ENCODE assay signal across 8 cellular contexts in genomic region chr2:149038442-149039212, GRCh38. TPM values are rescaled to one million over a fixed set of nuclear protein-coding genes. Genes with fewer than 3 reads are reported as not detected.
DNase-seq lines count a peak whose midpoint lies in the region; ATAC-seq lines count a peak whose summit lies in the region.

Gene LYPD6B, plus strand, starts transcription at chr2:149038699. Its CDS starts 92,250 bp downstream, at chr2:149130949.

- no peak within 1 kb of the TSS for H3K27ac Mint-ChIP-seq in activated naive CD4-positive, alpha-beta T cell treated with anti-CD3 and anti-CD28 coated beads, Interleukin-2, amount 50 U/mL, for 72 hours
- H3K27ac Mint-ChIP-seq in activated naive CD4-positive, alpha-beta T cell treated with anti-CD3 and anti-CD28 coated beads for 36 hours, result no peak within 1 kb of the TSS

- H3K27me3 Mint-ChIP-seq in activated naive CD4-positive, alpha-beta T cell treated with anti-CD3 and anti-CD28 coated beads for 36 hours (ENCODE audit: low read depth), result peaks cover 47% of the 10 kb centered on the region

- H3K4me3 ChIP-seq in ectodermal cell (ENCODE audit: insufficient read depth, low read depth, low read length), result peak within 1 kb of the TSS; percentile 44

- no peaks in the 10 kb centered on the region for H3K9me3 Mint-ChIP-seq in activated naive CD4-positive, alpha-beta T cell treated with anti-CD3 and anti-CD28 coated beads, Interleukin-2, amount 50 U/mL, for 72 hours
- no peaks in the 10 kb centered on the region for H3K9me3 Mint-ChIP-seq in activated naive CD4-positive, alpha-beta T cell treated with anti-CD3 and anti-CD28 coated beads for 36 hours

- H3K9me3 ChIP-seq in ectodermal cell (ENCODE audit: control insufficient read depth, low read length), result no peaks in the 10 kb centered on the region

- no peaks in the 10 kb centered on the region for H3K36me3 ChIP-seq in ectodermal cell (ENCODE audit: control insufficient read depth, insufficient read depth, low read length)

- no peaks in the 10 kb centered on the region for H3K36me3 Mint-ChIP-seq in activated naive CD4-positive, alpha-beta T cell treated with anti-CD3 and anti-CD28 coated beads, Interleukin-2, amount 50 U/mL, for 72 hours
- H3K36me3 Mint-ChIP-seq in activated naive CD4-positive, alpha-beta T cell treated with anti-CD3 and anti-CD28 coated beads for 36 hours (ENCODE audit: low read depth), result no peaks in the 10 kb centered on the region

- H3K4me1 ChIP-seq in ectodermal cell (ENCODE audit: control insufficient read depth, insufficient read depth, low read length), result peaks cover 6% of the 10 kb centered on the region

- intact Hi-C loops in activated naive CD4-positive, alpha-beta T cell treated with anti-CD3 and anti-CD28 coated beads for 36 hours (cut with micrococcal nuclease), result no loop called here

- H3K4me1 Mint-ChIP-seq in activated naive CD4-positive, alpha-beta T cell treated with anti-CD3 and anti-CD28 coated beads for 36 hours (ENCODE audit: low read depth), result no peaks in the 10 kb centered on the region

- H3K27ac ChIP-seq in ectodermal cell (ENCODE audit: insufficient read depth, low read depth, low read length, poor library complexity, severe bottlenecking), result no peak within 1 kb of the TSS

- no peak within 1 kb of the TSS for H3K4me3 Mint-ChIP-seq in activated naive CD4-positive, alpha-beta T cell treated with anti-CD3 and anti-CD28 coated beads for 36 hours

- CTCF ChIA-PET in activated naive CD4-positive, alpha-beta T cell treated with anti-CD3 and anti-CD28 coated beads for 36 hours (lab: Charles Lee), result interaction anchor here (1.5 kb wide), 1 partner anchor 21 kb away, joined by 6 read pairs; no protein-coding TSS in a partner anchor

- DNase-seq in activated naive CD4-positive, alpha-beta T cell treated with anti-CD3 and anti-CD28 coated beads, Interleukin-2, amount 50 U/mL, for 72 hours (ENCODE audit: low spot score in 2 of 2), result no peak
- DNase-seq in activated naive CD4-positive, alpha-beta T cell treated with anti-CD3 and anti-CD28 coated beads for 36 hours, result no peak
- DNase-seq in NCI-H2029 treated with DMSO at 0.1 percent for 48 hours (lab: John Stamatoyannopoulos, UW) (peak; percentile 6), occipital lobe (lab: John Stamatoyannopoulos, UW) (no peak), foreskin melanocyte (no peak), amniotic stem cell (lab: John Stamatoyannopoulos, UW) (no peak)

- ATAC-seq in activated naive CD4-positive, alpha-beta T cell treated with anti-CD3 and anti-CD28 coated beads, Interleukin-2, amount 50 U/mL, for 72 hours, result peak; percentile 16 to 54
- peak; percentile 62 for ATAC-seq in HG02571 (IDR thresholded peaks at IDR 0.05; ENCODE audit: unreplicated experiment)

- peaks cover 30% of the 10 kb centered on the region for H3K27me3 ChIP-seq in ectodermal cell (ENCODE audit: control insufficient read depth, insufficient read depth, low read length, poor library complexity, severe bottlenecking)

- 1 to 2% methylated on average over 85 of the region's 85 CpGs for WGBS in ectodermal cell, 2 experiments

RNA-seq across cellular contexts. Expression of gene LYPD6B, which starts in this region (rescaled TPM):
- not detected for total RNA-seq in activated naive CD4-positive, alpha-beta T cell treated with anti-CD3 and anti-CD28 coated beads, Interleukin-2, amount 50 U/mL, for 72 hours
- not detected for total RNA-seq in activated naive CD4-positive, alpha-beta T cell treated with anti-CD3 and anti-CD28 coated beads for 36 hours
- 0.52 TPM for polyA plus RNA-seq in ectodermal cell (2013, experiment 1 of 4)
- polyA plus RNA-seq in ectodermal cell (2013, experiment 2 of 4), result 0.59 TPM
- 0.85 TPM for polyA plus RNA-seq in ectodermal cell (2013, experiment 3 of 4)
- polyA plus RNA-seq in ectodermal cell (2013, experiment 4 of 4), result 1.2 TPM
- total RNA-seq in occipital lobe, result 12.5 TPM

Comparison
In these comparisons a context has a peak if more than half of its experiments do, and no peak if none do; other contexts are left out.
1. RNA of gene LYPD6B (total RNA-seq): 12.5 TPM in occipital lobe (single experiment); not detected in activated naive CD4-positive, alpha-beta T cell treated with anti-CD3 and anti-CD28 coated beads, Interleukin-2, amount 50 U/mL, for 72 hours and not detected in activated naive CD4-positive, alpha-beta T cell treated with anti-CD3 and anti-CD28 coated beads for 36 hours; every median in the first group is over 10 times any median in the second.
2. Peak in ATAC-seq in activated naive CD4-positive, alpha-beta T cell treated with anti-CD3 and anti-CD28 coated beads, Interleukin-2, amount 50 U/mL, for 72 hours; RNA of the gene not detected or under 1 TPM.